ENCODE assay signal across 1 cellular context in genomic region chr19:39833160-39833463, GRCh38.
TF ChIP-seq lines count a peak whose summit lies in the region.

No MANE protein-coding gene starts in this region.

TF ChIP-seq in HEK293, 187 proteins besides CTCF, POLR2A, EP300 and RAD21 (continued from another document):
- TF ChIP-seq ZNF274 (IDR thresholded peaks at IDR 0.05; ENCODE audit: low read length) = no peak
- no peak for TF ChIP-seq ZNF274 (tag by site-specific recombination; IDR thresholded peaks at IDR 0.05; ENCODE audit: borderline replicate concordance)
- 0 out of 2 replicates have a peak, but pooled peaks have one; percentile 29 for TF ChIP-seq ZSCAN23 (tag by site-specific recombination; IDR thresholded peaks at IDR 0.05)
- peak; percentile 9 for TF ChIP-seq IKZF3 (tag by site-specific recombination; IDR thresholded peaks at IDR 0.05)
- no peak for TF ChIP-seq ZNF148 (tag by site-specific recombination; IDR thresholded peaks at IDR 0.05; ENCODE audit: borderline replicate concordance)
- TF ChIP-seq GLIS2 (tag by site-specific recombination; IDR thresholded peaks at IDR 0.05) = no peak
- TF ChIP-seq ZNF561 (tag by site-specific recombination; IDR thresholded peaks at IDR 0.05; ENCODE audit: borderline replicate concordance) = peak; percentile 89
- TF ChIP-seq MYNN (tag by site-specific recombination; IDR thresholded peaks at IDR 0.05; ENCODE audit: borderline replicate concordance) = no peak
- TF ChIP-seq ZNF785 (tag by site-specific recombination; IDR thresholded peaks at IDR 0.05) = 0 out of 2 replicates have a peak, but pooled peaks have one; percentile 73
- TF ChIP-seq ZNF792 (tag by site-specific recombination; IDR thresholded peaks at IDR 0.05) = no peak
- TF ChIP-seq ZFHX2 (tag by site-specific recombination; conservative IDR thresholded peaks at IDR 0.05) = no peak
- TF ChIP-seq ZBTB44 (tag by site-specific recombination; IDR thresholded peaks at IDR 0.05) = peak; percentile 60; the same call in 1 of the 2 replicates
- no peak for TF ChIP-seq ZNF558 (tag by site-specific recombination; IDR thresholded peaks at IDR 0.05)
- 0 out of 2 replicates have a peak, but pooled peaks have one; percentile 73 for TF ChIP-seq ZNF596 (tag by site-specific recombination; IDR thresholded peaks at IDR 0.05)
- peak; percentile 86; the same call in 1 of the 2 replicates for TF ChIP-seq ZNF704 (tag by site-specific recombination; IDR thresholded peaks at IDR 0.05)
- TF ChIP-seq ZNF777 (tag by site-specific recombination; IDR thresholded peaks at IDR 0.05; ENCODE audit: borderline replicate concordance) = 0 out of 2 replicates have a peak, but pooled peaks have one; percentile 1
- peak; percentile 49; the same call in 1 of the 2 replicates for TF ChIP-seq ZNF239 (tag by site-specific recombination; IDR thresholded peaks at IDR 0.05)
- TF ChIP-seq ZNF184 (tag by site-specific recombination; IDR thresholded peaks at IDR 0.05) = 0 out of 2 replicates have a peak, but pooled peaks have one; percentile 76
- 0 out of 2 replicates have a peak, but pooled peaks have one; percentile 19 for TF ChIP-seq ZNF837 (tag by site-specific recombination; IDR thresholded peaks at IDR 0.05)
- TF ChIP-seq BCL11B (tag by site-specific recombination; IDR thresholded peaks at IDR 0.05; ENCODE audit: low read depth) = no peak
- TF ChIP-seq ZNF366 (tag by site-specific recombination; conservative IDR thresholded peaks at IDR 0.05) = no peak
- TF ChIP-seq ZNF660 (tag by site-specific recombination; IDR thresholded peaks at IDR 0.05) = peak; percentile 73; the same call in 1 of the 2 replicates
- TF ChIP-seq ZSCAN5A (tag by site-specific recombination; IDR thresholded peaks at IDR 0.05) = no peak; the same call in 1 of the 2 replicates
TF ChIP-seq in HEK293: peak in this region for 19.
